Comparison of ENCODE assay signal across 12 cellular contexts in genomic region chr10:91090761-91091529, GRCh38.
A peak's percentile ranks its signal among the peaks of the same experiment; 100 is the strongest.
DNase-seq lines count a peak whose midpoint lies in the region; ATAC-seq and TF ChIP-seq lines count a peak whose summit lies in the region.
"Had no signal": no experiment of that assay in that cellular context is flagged by ENCODE, and none has a peak within 500 bp of the region (broad histone marks: within the 10 kb centered on the region; RNA-seq: fewer than 3 reads in every experiment).

No MANE protein-coding gene starts in this region.

- H3F3A ChIP-seq in Loucy (ENCODE audit: low read depth) = no peaks in the 10 kb centered on the region

- peak; percentile 57 for TF ChIP-seq CTCF in Loucy (conservative IDR thresholded peaks at IDR 0.05; ENCODE audit: low read length)
- peak; percentile 25 for TF ChIP-seq CTCF in parathyroid adenoma (IDR thresholded peaks at IDR 0.05)

- H2AFZ ChIP-seq in Loucy (ENCODE audit: low read length) (no peak overlapping the region), parathyroid adenoma (no peak overlapping the region)

- no peak for ATAC-seq in HG03378 (IDR thresholded peaks at IDR 0.05; ENCODE audit: unreplicated experiment)
- ATAC-seq: left colon had no signal

- no peak overlapping the region for H3K56ac ChIP-seq in mesendoderm (ENCODE audit: low read length)

- no peaks in the 10 kb centered on the region for H3K27me3 ChIP-seq in Loucy (ENCODE audit: insufficient read depth, low read length, poor library complexity, severe bottlenecking)
- H3K27me3 ChIP-seq in parathyroid adenoma (ENCODE audit: control insufficient read depth, insufficient read depth, low read length) = no peaks in the 10 kb centered on the region
- no peaks in the 10 kb centered on the region for H3K27me3 ChIP-seq in mesendoderm (ENCODE audit: insufficient read depth, low read length, poor library complexity)
- H3K27me3 ChIP-seq: BLaER1, SJSA1 had no signal

- H3K9me3 ChIP-seq in Loucy (ENCODE audit: insufficient read depth, low read depth, low read length) = no peaks in the 10 kb centered on the region; the same call in 1 of the 2 replicates
- no peaks in the 10 kb centered on the region for H3K9me3 ChIP-seq in parathyroid adenoma (ENCODE audit: control insufficient read depth, low read length)
- H3K9me3 ChIP-seq: SJSA1 had no signal

- no peak overlapping the region for H4K8ac ChIP-seq in mesendoderm (ENCODE audit: low read depth, low read length)

- H2BK15ac ChIP-seq in mesendoderm (replicated peaks; ENCODE audit: low read depth) = no peak overlapping the region

- no peaks in the 10 kb centered on the region for H3K9me2 ChIP-seq in Loucy (replicated peaks; ENCODE audit: low read depth, low read length)

- no peak overlapping the region for H3K9ac ChIP-seq in Loucy (ENCODE audit: low read depth, low read length, poor library complexity, severe bottlenecking)
- no peak overlapping the region for H3K9ac ChIP-seq in parathyroid adenoma
- H3K9ac ChIP-seq in mesendoderm (ENCODE audit: low read length) = no peak overlapping the region
- H3K9ac ChIP-seq: BLaER1, KMS-11 had no signal

- H3K4me3 ChIP-seq in Loucy (ENCODE audit: low read length, poor library complexity, severe bottlenecking) (no peak overlapping the region), parathyroid adenoma (ENCODE audit: low read depth, low read length) (no peak overlapping the region), mesendoderm (ENCODE audit: low read length) (no peak overlapping the region)
- H3K4me3 ChIP-seq: BLaER1, SJSA1 had no signal

- no peak overlapping the region for H3K23ac ChIP-seq in mesendoderm (ENCODE audit: low read length)

- no peak overlapping the region for H2AK5ac ChIP-seq in mesendoderm (ENCODE audit: low read length)

- H3K79me2 ChIP-seq in Loucy (ENCODE audit: insufficient read depth, low read length) = no peaks in the 10 kb centered on the region
- no peaks in the 10 kb centered on the region for H3K79me2 ChIP-seq in parathyroid adenoma
- no peaks in the 10 kb centered on the region for H3K79me2 ChIP-seq in mesendoderm (ENCODE audit: control insufficient read depth, insufficient read depth, low read length)

- H3K4me1 ChIP-seq in Loucy (ENCODE audit: insufficient read depth, low read length, poor library complexity, severe bottlenecking) (no peaks in the 10 kb centered on the region), parathyroid adenoma (no peaks in the 10 kb centered on the region), mesendoderm (ENCODE audit: control insufficient read depth, low read depth, low read length) (no peaks in the 10 kb centered on the region)

- no peak overlapping the region for H3K18ac ChIP-seq in mesendoderm (ENCODE audit: low read length)

- H3K4me2 ChIP-seq in Loucy (ENCODE audit: low read depth, low read length, poor library complexity, severe bottlenecking) (no peak overlapping the region), parathyroid adenoma (ENCODE audit: low read length) (no peak overlapping the region), mesendoderm (ENCODE audit: low read length) (no peak overlapping the region)
- H3K4me2 ChIP-seq: BLaER1, KMS-11 had no signal

- WGBS in mesendoderm (ENCODE audit: extremely low coverage, insufficient coverage, low lambda C conversion rate) = no CpG with 5 or more reads among the region's 5 CpGs

- H3K79me1 ChIP-seq in mesendoderm (ENCODE audit: low read length) = no peaks in the 10 kb centered on the region

- no peak overlapping the region for H2BK120ac ChIP-seq in mesendoderm (ENCODE audit: low read depth, low read length)

- H4K5ac ChIP-seq in mesendoderm (ENCODE audit: low read length) = no peak overlapping the region

- H2BK5ac ChIP-seq in mesendoderm (ENCODE audit: low read length) = no peak overlapping the region

- no peaks in the 10 kb centered on the region for H3K36me3 ChIP-seq in Loucy (ENCODE audit: insufficient read depth, low read length)
- H3K36me3 ChIP-seq in parathyroid adenoma (ENCODE audit: control insufficient read depth, insufficient read depth, low read length) = no peaks in the 10 kb centered on the region
- no peaks in the 10 kb centered on the region for H3K36me3 ChIP-seq in mesendoderm (ENCODE audit: control insufficient read depth, insufficient read depth, low read length)
- H3K36me3 ChIP-seq: BLaER1, SJSA1 had no signal

- H4K20me1 ChIP-seq in Loucy (ENCODE audit: insufficient read depth, low read length, poor library complexity, severe bottlenecking) = no peaks in the 10 kb centered on the region
- H4K20me1 ChIP-seq: BLaER1 had no signal

- H3K27ac ChIP-seq in parathyroid adenoma = no peak overlapping the region
- H3K27ac ChIP-seq in mesendoderm (ENCODE audit: low read depth, low read length) = no peak overlapping the region
- H3K27ac ChIP-seq: BLaER1, KMS-11, SJSA1 had no signal

- H3K4ac ChIP-seq in mesendoderm (ENCODE audit: low read depth, low read length) = no peak overlapping the region

- DNase-seq in NCI-H510A treated with DMSO at 0.1 percent for 48 hours (lab: John Stamatoyannopoulos, UW) (peak; percentile 3), NCI-H510A (lab: John Stamatoyannopoulos, UW) (no peak), dermis blood vessel endothelial cell (peak; percentile 6), mesendoderm (no peak), NCI-H1105 treated with DMSO at 0.1 percent for 48 hours (lab: John Stamatoyannopoulos, UW) (no peak)
- DNase-seq: left colon had no signal

Comparison
In these comparisons a context has a peak if more than half of its experiments do, and no peak if none do; other contexts are left out.
1. DNase-seq: peak in NCI-H510A treated with DMSO at 0.1 percent for 48 hours (single experiment) and dermis blood vessel endothelial cell (single experiment); none in NCI-H510A (single experiment), mesendoderm (single experiment) and NCI-H1105 treated with DMSO at 0.1 percent for 48 hours (single experiment).